Comparison of ENCODE assay signal across 1 cellular context in genomic region chr5:143979044-143979690, GRCh38.
TF ChIP-seq lines count a peak whose summit lies in the region.

No MANE protein-coding gene starts in this region.

TF ChIP-seq in GM12878, 131 proteins besides CTCF, POLR2A, EP300 and RAD21 (continued from another document):
- TF ChIP-seq BHLHE40 (IDR thresholded peaks at IDR 0.05; ENCODE audit: borderline replicate concordance in 1 of 2, low read depth in 2 of 2, low read length in 1 of 2) = peak in 1 of 2 experiments; percentile 24; a peak in 1 of 4 replicates
- no peak for TF ChIP-seq PBX3 (IDR thresholded peaks at IDR 0.05; ENCODE audit: insufficient replicate concordance, low read depth, low read length)
- TF ChIP-seq IKZF2 (IDR thresholded peaks at IDR 0.05) = peak; percentile 28 to 39; a peak in 2 of 4 replicates
- no peak for TF ChIP-seq SIN3A (IDR thresholded peaks at IDR 0.05; ENCODE audit: low read depth, low read length)
- TF ChIP-seq NFIC (IDR thresholded peaks at IDR 0.05; ENCODE audit: low read depth, low read length) = peak; percentile 44; the same call in 1 of the 2 replicates
- TF ChIP-seq CREB1 (IDR thresholded peaks at IDR 0.05; ENCODE audit: low read depth) = 0 out of 2 replicates have a peak, but pooled peaks have one; percentile 14
- no peak for TF ChIP-seq BACH1 (IDR thresholded peaks at IDR 0.05; ENCODE audit: borderline replicate concordance)
